Comparison of ENCODE assay signal across 26 cellular contexts in the genomic region with DNA sequence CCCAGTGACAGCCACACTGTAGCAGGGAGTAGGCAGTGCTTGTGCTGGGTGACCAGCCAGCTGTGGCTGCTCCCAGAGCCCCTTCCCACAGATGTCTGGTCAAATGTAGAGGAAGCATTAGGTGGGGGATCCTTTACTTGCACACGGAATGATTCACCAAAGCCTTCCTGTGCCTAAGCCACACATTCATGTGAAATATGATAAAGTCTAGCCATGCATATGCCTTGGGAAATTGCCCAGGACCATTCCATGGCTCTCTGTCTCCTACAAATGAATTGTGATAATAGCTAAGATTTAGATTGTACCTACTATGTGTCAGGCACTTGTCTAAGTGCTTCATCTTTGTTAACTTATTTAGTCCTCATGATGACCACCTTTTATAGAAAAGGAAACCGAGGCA.
"Had no signal": no experiment of that assay in that cellular context is flagged by ENCODE, and none has a peak within 500 bp of the region (broad histone marks: within the 10 kb centered on the region; RNA-seq: fewer than 3 reads in every experiment).

No MANE protein-coding gene starts in this region.

- H3K4me1 ChIP-seq: left lung had no signal

- H3K27ac Mint-ChIP-seq: naive thymus-derived CD8-positive, alpha-beta T cell; progenitor cell of endocrine pancreas; stimulated activated memory B cell treated with anti-CD40 and anti-IgM and Interleukin-4, amounts not matched to agents 10 μg/mL and 1 μg/mL and 100 μg/mL, for 72 hours; stimulated activated naive CD8-positive, alpha-beta T cell treated with anti-CD3 and anti-CD28 coated beads, Interleukin-15, amount 100 ng/mL, for 72 hours; type B pancreatic cell had no signal

- ATAC-seq: left colon; left lung; lower lobe of right lung; naive thymus-derived CD8-positive, alpha-beta T cell; right lobe of liver; stimulated activated memory B cell treated with anti-CD40 and anti-IgM and Interleukin-4, amounts not matched to agents 10 μg/mL and 1 μg/mL and 100 μg/mL, for 72 hours; stimulated activated naive CD8-positive, alpha-beta T cell treated with anti-CD3 and anti-CD28 coated beads, Interleukin-15, amount 100 ng/mL, for 72 hours had no signal

- H3K36me3 Mint-ChIP-seq: naive thymus-derived CD8-positive, alpha-beta T cell; stimulated activated memory B cell treated with anti-CD40 and anti-IgM and Interleukin-4, amounts not matched to agents 10 μg/mL and 1 μg/mL and 100 μg/mL, for 72 hours; type B pancreatic cell had no signal

- H3K9me3 ChIP-seq: left lung, lower lobe of right lung, ovary, right atrium auricular region, right lobe of liver, tibial nerve, vagina had no signal

- H3K4me1 Mint-ChIP-seq: naive thymus-derived CD8-positive, alpha-beta T cell; stimulated activated memory B cell treated with anti-CD40 and anti-IgM and Interleukin-4, amounts not matched to agents 10 μg/mL and 1 μg/mL and 100 μg/mL, for 72 hours; stimulated activated naive CD8-positive, alpha-beta T cell treated with anti-CD3 and anti-CD28 coated beads, Interleukin-15, amount 100 ng/mL, for 72 hours had no signal

- DNase-seq: hippocampal formation; kidney; left colon; left lung; lower lobe of right lung; mammary epithelial cell; mesenchymal stem cell; naive thymus-derived CD8-positive, alpha-beta T cell; nephron progenitor cell; ovary; right lobe of liver; stimulated activated CD4-positive, alpha-beta T cell treated with anti-CD3 and anti-CD28 coated beads, Interleukin-1b, Interleukin-23, amount 100 ng/mL, for 48 hours; stimulated activated CD4-positive, alpha-beta T cell treated with anti-CD3 and anti-CD28 coated beads, Interleukin-2, amount 100 ng/mL, for 48 hours; stimulated activated CD4-positive, alpha-beta T cell treated with anti-CD3 and anti-CD28 coated beads, Interleukin-4, amount 100 ng/mL, for 4 hours; stimulated activated CD8-positive, alpha-beta memory T cell treated with anti-CD3 and anti-CD28 coated beads, Interleukin-4, amount 100 ng/mL, for 48 hours; stimulated activated naive CD4-positive, alpha-beta T cell treated with Interleukin-2 at 50 U/mL for 16 hours; stimulated activated naive CD8-positive, alpha-beta T cell treated with anti-CD3 and anti-CD28 coated beads, Interleukin-15, amount 100 ng/mL, for 72 hours; substantia nigra had no signal

- H3K27me3 ChIP-seq: left lung, neural progenitor cell, ovary, right atrium auricular region, right lobe of liver, tibial nerve, vagina had no signal

- H3K9me3 Mint-ChIP-seq: naive thymus-derived CD8-positive, alpha-beta T cell; nephron progenitor cell; neural progenitor cell; stimulated activated memory B cell treated with anti-CD40 and anti-IgM and Interleukin-4, amounts not matched to agents 10 μg/mL and 1 μg/mL and 100 μg/mL, for 72 hours; stimulated activated naive CD8-positive, alpha-beta T cell treated with anti-CD3 and anti-CD28 coated beads, Interleukin-15, amount 100 ng/mL, for 72 hours; type B pancreatic cell had no signal

- H3K27ac ChIP-seq: left lung, lower lobe of right lung, neural progenitor cell, ovary, right atrium auricular region, right lobe of liver, tibial nerve, vagina had no signal

- H3K9ac ChIP-seq: neural progenitor cell had no signal

- H2AFZ ChIP-seq: neural progenitor cell had no signal

- H3K4me3 Mint-ChIP-seq: naive thymus-derived CD8-positive, alpha-beta T cell; nephron progenitor cell; stimulated activated memory B cell treated with anti-CD40 and anti-IgM and Interleukin-4, amounts not matched to agents 10 μg/mL and 1 μg/mL and 100 μg/mL, for 72 hours; stimulated activated naive CD8-positive, alpha-beta T cell treated with anti-CD3 and anti-CD28 coated beads, Interleukin-15, amount 100 ng/mL, for 72 hours; type B pancreatic cell had no signal

- H3K36me3 ChIP-seq: left lung, lower lobe of right lung, neural progenitor cell, ovary, right atrium auricular region, right lobe of liver, tibial nerve, vagina had no signal

- H3K4me3 ChIP-seq: left lung, lower lobe of right lung, neural progenitor cell, ovary, right atrium auricular region, right lobe of liver, smooth muscle cell, tibial nerve, vagina had no signal

- H3K4me2 ChIP-seq: neural progenitor cell, smooth muscle cell had no signal

- H3K27me3 Mint-ChIP-seq: stimulated activated memory B cell treated with anti-CD40 and anti-IgM and Interleukin-4, amounts not matched to agents 10 μg/mL and 1 μg/mL and 100 μg/mL, for 72 hours had no signal
